8 cellular contexts compared by ENCODE assay signal in the genomic region with DNA sequence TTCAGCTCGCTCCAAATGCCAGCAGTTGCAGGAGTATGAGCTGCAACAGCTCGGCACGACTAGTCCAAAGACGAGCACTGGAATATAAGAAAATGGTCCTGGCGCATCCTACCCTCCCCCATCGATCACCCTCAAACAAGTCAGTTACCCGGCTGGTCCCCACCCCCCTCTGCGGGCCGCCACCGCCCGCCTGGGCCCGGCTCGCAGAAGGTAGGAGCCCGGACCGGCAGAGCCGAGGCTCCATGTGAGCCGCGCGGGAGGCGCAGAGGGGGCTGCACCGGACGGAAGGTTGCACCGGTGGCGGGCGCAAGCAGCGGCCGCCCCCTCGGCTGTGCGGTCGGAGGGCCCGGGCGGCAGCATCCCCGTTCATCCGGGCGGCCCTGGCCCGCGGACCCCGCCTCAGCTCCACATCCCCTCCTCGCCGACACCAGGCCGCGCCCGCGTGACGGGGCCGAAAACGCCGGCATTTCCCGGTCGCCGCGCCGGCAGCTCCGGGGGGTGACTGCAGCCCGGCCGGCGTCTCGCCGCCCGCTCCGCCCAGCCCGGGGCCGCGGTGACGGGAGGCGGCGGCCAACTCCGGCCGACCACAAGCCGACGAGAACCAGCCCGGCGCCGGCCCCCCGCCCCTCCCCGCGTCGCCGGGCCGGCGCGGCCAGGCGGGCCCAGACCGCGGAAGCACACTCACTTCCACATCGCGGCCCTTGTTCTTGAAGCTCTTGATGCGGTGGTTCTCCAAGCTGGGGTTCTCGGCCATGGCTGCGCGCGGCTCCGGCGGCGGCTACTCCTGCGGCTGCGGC. TPM values are rescaled to one million over a fixed set of nuclear protein-coding genes. Genes with fewer than 3 reads are reported as not detected.
DNase-seq lines count a peak whose midpoint lies in the region; ATAC-seq and TF ChIP-seq lines count a peak whose summit lies in the region.

No MANE protein-coding gene starts in this region.

- no peaks in the 10 kb centered on the region for H3K9me3 ChIP-seq in muscle layer of duodenum (ENCODE audit: control insufficient read depth in 1 of 2, low read length in 2 of 2)

- H3K27me3 ChIP-seq in muscle layer of duodenum (ENCODE audit: low read depth, low read length), result no peaks in the 10 kb centered on the region

- TF ChIP-seq CTCF in epithelial cell of proximal tubule (conservative IDR thresholded peaks at IDR 0.05; ENCODE audit: low read depth, low read length), result no peak

- H3K27ac ChIP-seq in muscle layer of duodenum (ENCODE audit: low read length), result peak overlapping the region; percentile 69

- H3K4me3 ChIP-seq in epithelial cell of proximal tubule (ENCODE audit: low read depth, low read length) (peak overlapping the region; percentile 72), muscle layer of duodenum (ENCODE audit: low read depth in 1 of 2, low read length in 2 of 2) (peak overlapping the region; percentile 75 to 96)

- no peaks in the 10 kb centered on the region for H3K36me3 ChIP-seq in muscle layer of duodenum (ENCODE audit: control insufficient read depth in 1 of 2, insufficient read depth in 2 of 2, low read length in 2 of 2)

- DNase-seq in NCI-H2227 (lab: John Stamatoyannopoulos, UW; ENCODE audit: unreplicated experiment) (peak; percentile 53), NCI-H2227 treated with DMSO at 0.1 percent for 48 hours (lab: John Stamatoyannopoulos, UW) (no peak), NCI-H526 (lab: John Stamatoyannopoulos, UW) (peak; percentile 60 to 81), activated T-cell treated with anti-CD3 and anti-CD28 coated beads for 48 hours (ENCODE audit: low read depth) (peak; percentile 48), epithelial cell of proximal tubule (ENCODE audit: low read depth) (no peak)
- peak; percentile 19 to 67 (median 57) for DNase-seq in stimulated activated naive CD4-positive, alpha-beta T cell (lab: John Stamatoyannopoulos, UW)

- ATAC-seq in HG02798 (IDR thresholded peaks at IDR 0.05; ENCODE audit: poor library complexity, unreplicated experiment), result peak; percentile 22

- peaks cover 11 to 23% of the 10 kb centered on the region in 2 donors for H3K4me1 ChIP-seq in muscle layer of duodenum (ENCODE audit: control insufficient read depth in 1 of 2, insufficient read depth in 2 of 2, low read length in 2 of 2)

RNA-seq across cellular contexts. Expression of a gene that starts 0.5 kb away (rescaled TPM):
- total RNA-seq in epithelial cell of proximal tubule, result 22.3 and 29.7 TPM in 2 replicates

Comparison
In these comparisons a context has a peak if more than half of its experiments do, and no peak if none do; other contexts are left out.
1. DNase-seq: peak in NCI-H2227 (single experiment), NCI-H526 (2 of 2), activated T-cell treated with anti-CD3 and anti-CD28 coated beads for 48 hours (single experiment) and stimulated activated naive CD4-positive, alpha-beta T cell (6 of 6); none in NCI-H2227 treated with DMSO at 0.1 percent for 48 hours (single experiment) and epithelial cell of proximal tubule (single experiment).